Comparison of ENCODE assay signal across 8 cellular contexts in genomic region chr16:74605332-74605731, GRCh38. TPM values are rescaled to one million over a fixed set of nuclear protein-coding genes. Genes with fewer than 3 reads are reported as not detected.
DNase-seq lines count a peak whose midpoint lies in the region; ATAC-seq and TF ChIP-seq lines count a peak whose summit lies in the region.

No MANE protein-coding gene starts in this region.

- dilution Hi-C loops in IMR-90 (cut with HindIII; ENCODE audit: low sequenced_read_pairs, unreplicated experiment): no loop called here

- H2BK15ac ChIP-seq in IMR-90 (ENCODE audit: low read depth, low read length): no peak overlapping the region

- peaks cover 50% of the 10 kb centered on the region for H4K20me1 ChIP-seq in IMR-90 (ENCODE audit: insufficient read depth, low read length)

- no peak overlapping the region for H2AFZ ChIP-seq in ACC112 (ENCODE audit: low read length, unreplicated experiment)
- H2AFZ ChIP-seq in IMR-90 (replicated peaks; ENCODE audit: low read length, poor library complexity): no peak overlapping the region

- TF ChIP-seq CTCF in IMR-90 (conservative IDR thresholded peaks at IDR 0.05; ENCODE audit: low read depth, low read length) (no peak), cardiac fibroblast (IDR thresholded peaks at IDR 0.05; ENCODE audit: low read depth, low read length) (no peak)

- DNase-seq in IMR-90: no peak
- no peak for DNase-seq in cardiac fibroblast (ENCODE audit: low read depth in 2 of 2)
- no peak for DNase-seq in NCI-H187 treated with DMSO at 0.1 percent for 48 hours (lab: John Stamatoyannopoulos, UW)

- intact Hi-C loops in IMR-90 (cut with micrococcal nuclease): loop anchor here (5.0 kb wide), 1 partner anchor 123 kb away; no protein-coding TSS in a partner anchor

- no peaks in the 10 kb centered on the region for H3K9me3 ChIP-seq in IMR-90 (ENCODE audit: control insufficient read depth, insufficient read depth, low read length)
- no peaks in the 10 kb centered on the region for H3K9me3 ChIP-seq in muscle layer of colon (ENCODE audit: low read length)

- H2BK120ac ChIP-seq in IMR-90 (ENCODE audit: low read depth, low read length): no peak overlapping the region

- no peak overlapping the region for H2AK5ac ChIP-seq in IMR-90 (ENCODE audit: low read depth, low read length)

- no peak for TF ChIP-seq RAD21 in IMR-90 (IDR thresholded peaks at IDR 0.05; ENCODE audit: low read length)

- H3K27ac ChIP-seq in ACC112 (ENCODE audit: low read depth, low read length) (no peak overlapping the region), IMR-90 (ENCODE audit: insufficient read depth, low read length) (no peak overlapping the region), muscle layer of colon (ENCODE audit: low read depth, low read length) (no peak overlapping the region)

- H3K4ac ChIP-seq in IMR-90 (ENCODE audit: low read depth, low read length): no peak overlapping the region; the same call in 1 of the 2 replicates

- no peak overlapping the region for H2BK20ac ChIP-seq in IMR-90 (ENCODE audit: low read depth, low read length)

- H3K4me3 ChIP-seq in ACC112 (ENCODE audit: low read depth, low read length): peak overlapping the region; percentile 99
- peak overlapping the region; percentile 83 for H3K4me3 ChIP-seq in IMR-90 (ENCODE audit: insufficient read depth, low read depth, low read length)
- H3K4me3 ChIP-seq in cardiac fibroblast (replicated peaks in 1 of 2; ENCODE audit: low read depth in 2 of 2, low read length in 2 of 2): peak overlapping the region; percentile 94 to 99
- peak overlapping the region; percentile 94 to 99 for H3K4me3 ChIP-seq in muscle layer of colon (ENCODE audit: low read depth in 1 of 2, low read length in 2 of 2)

- H4K5ac ChIP-seq in IMR-90 (ENCODE audit: low read depth, low read length): no peak overlapping the region; the same call in 1 of the 2 replicates

- H3K4me1 ChIP-seq in ACC112 (ENCODE audit: control insufficient read depth, insufficient read depth, low read length, unreplicated experiment) (peaks cover 36% of the 10 kb centered on the region), IMR-90 (ENCODE audit: control insufficient read depth, insufficient read depth, low read length) (peaks cover 12% of the 10 kb centered on the region), muscle layer of colon (ENCODE audit: insufficient read depth, low read length) (peaks cover 28% of the 10 kb centered on the region)

- CTCF ChIA-PET in IMR-90 (lab: Yijun Ruan, JAX): no interaction called here

- peaks cover 9% of the 10 kb centered on the region for H3K9me1 ChIP-seq in IMR-90 (ENCODE audit: insufficient read depth, low read length)

- peak overlapping the region; percentile 89 for H2BK5ac ChIP-seq in IMR-90 (ENCODE audit: low read depth, low read length, poor library complexity, severe bottlenecking)

- H3K4me2 ChIP-seq in IMR-90 (ENCODE audit: low read depth, low read length): peak overlapping the region; percentile 97

- peaks cover 6 to 43% of the 10 kb centered on the region in 2 experiments; a peak in 3 of 4 replicates for H3K79me1 ChIP-seq in IMR-90 (ENCODE audit: low read depth in 1 of 2, low read length in 2 of 2)

- H3K36me3 ChIP-seq in ACC112 (ENCODE audit: insufficient read depth, low read length) (peaks cover 3% of the 10 kb centered on the region; the same call in 1 of the 2 replicates), IMR-90 (ENCODE audit: control insufficient read depth, insufficient read depth, low read length) (no peaks in the 10 kb centered on the region; the same call in 1 of the 2 replicates), muscle layer of colon (ENCODE audit: insufficient read depth, low read length) (no peaks in the 10 kb centered on the region)

- no peak overlapping the region for H4K91ac ChIP-seq in IMR-90 (ENCODE audit: insufficient read depth, low read depth, low read length)

- no peak overlapping the region for H4K8ac ChIP-seq in IMR-90 (ENCODE audit: low read depth in 2 of 2, low read length in 2 of 2)

- no peak for TF ChIP-seq POLR2A in IMR-90 (IDR thresholded peaks at IDR 0.05; ENCODE audit: low read depth, low read length)

- in situ Hi-C loops in IMR-90 (cut with MboI; ENCODE audit: low sequenced_read_pairs): no loop called here

- BruUV-seq in IMR-90 (replicated peaks; lab: Mats Ljungman, UMichigan): TSS peak; percentile 7

- H3K18ac ChIP-seq in IMR-90 (ENCODE audit: low read depth, low read length): no peak overlapping the region

- H2AK9ac ChIP-seq in IMR-90 (replicated peaks; ENCODE audit: low read depth, low read length, poor library complexity): no peak overlapping the region

- no peak overlapping the region for H3K56ac ChIP-seq in IMR-90 (ENCODE audit: extremely low read depth, insufficient read depth, low read length)

- no CpG with 5 or more reads among the region's 6 CpGs for WGBS in IMR-90 (ENCODE audit: extremely low coverage in 2 of 2, insufficient read length in 1 of 2), 2 experiments

- H3K27me3 ChIP-seq in ACC112 (ENCODE audit: insufficient read depth, low read length) (no peaks in the 10 kb centered on the region), IMR-90 (ENCODE audit: control insufficient read depth, insufficient read depth, low read length) (no peaks in the 10 kb centered on the region), muscle layer of colon (ENCODE audit: control insufficient read depth in 1 of 2, insufficient read depth in 2 of 2, low read length in 2 of 2) (no peaks in the 10 kb centered on the region)

- ATAC-seq in IMR-90 (ENCODE audit: low read depth) (no peak), GM21737 (IDR thresholded peaks at IDR 0.05; ENCODE audit: unreplicated experiment) (no peak), GM19035 (IDR thresholded peaks at IDR 0.05; ENCODE audit: unreplicated experiment) (no peak), HG03039 (IDR thresholded peaks at IDR 0.05; ENCODE audit: unreplicated experiment) (no peak)

- H3K9ac ChIP-seq in IMR-90 (ENCODE audit: low read depth, low read length) (peak overlapping the region; percentile 55; the same call in 1 of the 2 replicates), muscle layer of colon (ENCODE audit: low read length) (peak overlapping the region; percentile 89)

- peaks cover 62% of the 10 kb centered on the region for H3K79me2 ChIP-seq in ACC112 (ENCODE audit: control insufficient read depth, insufficient read depth, low read length, unreplicated experiment)

- POLR2A ChIA-PET in IMR-90 (lab: Charles Lee; ENCODE audit: unreplicated experiment): no interaction called here

- peak overlapping the region; percentile 5; the same call in 1 of the 2 replicates for H3K14ac ChIP-seq in IMR-90 (replicated peaks; ENCODE audit: low read depth, low read length)

- peak overlapping the region; percentile 87; the same call in 1 of the 2 replicates for H3K23ac ChIP-seq in IMR-90 (ENCODE audit: low read depth, low read length)

TF ChIP-seq in IMR-90, 13 proteins besides CTCF, POLR2A, EP300 and RAD21:
- TF ChIP-seq CHD1 (IDR thresholded peaks at IDR 0.05; ENCODE audit: low read depth, low read length): no peak
- no peak for TF ChIP-seq SMC3 (IDR thresholded peaks at IDR 0.05; ENCODE audit: low read depth, low read length)

RNA-seq across cellular contexts. Expression of gene GLG1, which starts 1.6 kb away (rescaled TPM):
- 90.0 and 91.0 TPM in 2 replicates for total RNA-seq in IMR-90 (2012; rRNA removed)
- polyA plus RNA-seq in IMR-90 (2012; rRNA removed): 93.1 and 107 TPM in 2 replicates
- 51.2 and 73.5 TPM in 2 replicates for polyA plus RNA-seq in IMR-90 (2012; cell fraction: cytosol; rRNA removed)
- 46.2 and 115 TPM in 2 replicates for polyA plus RNA-seq in IMR-90 (2012; cell fraction: nucleus; rRNA removed; ENCODE audit: low replicate concordance)
